In the genomic region with DNA sequence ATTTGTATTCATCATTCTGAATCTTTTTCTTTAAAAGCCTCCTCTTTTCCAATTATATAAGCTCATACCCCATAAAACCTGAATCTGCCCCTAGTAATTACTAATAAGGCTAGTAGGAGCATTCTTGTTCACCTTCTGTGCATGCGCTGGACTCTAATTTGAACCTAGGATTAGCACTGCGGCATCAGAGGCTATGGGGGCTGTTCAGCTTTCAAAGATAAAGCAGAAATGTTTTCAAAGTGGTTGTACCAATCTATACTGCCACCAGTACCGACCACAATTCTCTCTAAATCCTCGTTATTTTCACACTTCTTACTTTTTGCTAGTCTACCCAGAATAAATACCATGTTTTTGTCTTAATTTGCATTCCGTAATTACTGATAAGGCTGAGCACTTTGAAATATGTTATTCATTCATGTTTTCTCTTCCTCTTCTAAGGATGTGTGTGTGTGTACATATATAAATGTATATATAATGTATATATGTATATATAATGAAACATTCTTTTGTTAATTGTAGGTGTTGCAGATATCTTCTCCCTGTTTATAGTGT, we compare ENCODE assay signal across 1 cellular context.
TF ChIP-seq lines count a peak whose summit lies in the region.

No MANE protein-coding gene starts in this region.

TF ChIP-seq in endothelial cell of umbilical vein, 7 proteins besides CTCF, POLR2A, EP300 and RAD21:
- TF ChIP-seq MYC (IDR thresholded peaks at IDR 0.05; ENCODE audit: low read depth, low read length) (no peak), FOS (IDR thresholded peaks at IDR 0.05; ENCODE audit: borderline replicate concordance, insufficient read depth, low read length) (no peak)
- TF ChIP-seq, protein P1, sequence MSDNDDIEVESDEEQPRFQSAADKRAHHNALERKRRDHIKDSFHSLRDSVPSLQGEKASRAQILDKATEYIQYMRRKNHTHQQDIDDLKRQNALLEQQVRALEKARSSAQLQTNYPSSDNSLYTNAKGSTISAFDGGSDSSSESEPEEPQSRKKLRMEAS (IDR thresholded peaks at IDR 0.05; ENCODE audit: insufficient read depth, insufficient read length), result no peak
TF ChIP-seq in endothelial cell of umbilical vein: peak in this region for 0.
